20 cellular contexts compared by ENCODE assay signal in genomic region chr18:63881851-63882250, GRCh38. TPM values are rescaled to one million over a fixed set of nuclear protein-coding genes. Genes with fewer than 3 reads are reported as not detected.
DNase-seq lines count a peak whose midpoint lies in the region; ATAC-seq and TF ChIP-seq lines count a peak whose summit lies in the region.
"Had no signal": no experiment of that assay in that cellular context is flagged by ENCODE, and none has a peak within 500 bp of the region (broad histone marks: within the 10 kb centered on the region; RNA-seq: fewer than 3 reads in every experiment).

No MANE protein-coding gene starts in this region.

- CTCF ChIA-PET in PC-3 (lab: Charles Lee): no interaction called here

- no peak overlapping the region for H3K27ac Mint-ChIP-seq in activated naive CD8-positive, alpha-beta T cell treated with anti-CD3 and anti-CD28 coated beads, Interleukin-2, amount 50 U/mL, for 24 hours
- no peak overlapping the region for H3K27ac Mint-ChIP-seq in activated naive CD8-positive, alpha-beta T cell treated with anti-CD3 and anti-CD28 coated beads for 36 hours
- H3K27ac Mint-ChIP-seq in stimulated activated effector memory CD8-positive, alpha-beta T cell treated with anti-CD3 and anti-CD28 coated beads, Interleukin-12 subunit alpha, Interleukin-12 subunit beta, amount 100 ng/mL, for 72 hours: no peak overlapping the region
- H3K27ac Mint-ChIP-seq: activated CD4-positive, alpha-beta T cell treated with anti-CD3 and anti-CD28 coated beads, Interleukin-2, amount 10 ng/mL, durations not matched to agents 7 days and 5 days; stimulated activated naive CD8-positive, alpha-beta T cell treated with anti-CD3 and anti-CD28 coated beads, Interleukin-15, Interleukin-2, amounts not matched to agents 100 ng/mL and 50 ng/mL, for 24 hours; T-helper 17 cell had no signal

- intact Hi-C loops in PC-3 (cut with micrococcal nuclease): no loop called here

- no peak overlapping the region for H3K4me3 ChIP-seq in PC-3 (ENCODE audit: low read length)
- no peak overlapping the region for H3K4me3 ChIP-seq in epithelial cell of esophagus (ENCODE audit: low read length)

- no peaks in the 10 kb centered on the region for H3K79me2 ChIP-seq in PC-3 (ENCODE audit: low read length)

- DNase-seq in activated naive CD8-positive, alpha-beta T cell treated with anti-CD3 and anti-CD28 coated beads, Interleukin-2, amount 50 U/mL, for 24 hours: no peak
- DNase-seq in activated naive CD8-positive, alpha-beta T cell treated with anti-CD3 and anti-CD28 coated beads for 36 hours: no peak
- peak; percentile 62 for DNase-seq in PC-3
- peak; percentile 92 for DNase-seq in epithelial cell of esophagus (ENCODE audit: low read depth)
- no peak for DNase-seq in stimulated activated effector memory CD8-positive, alpha-beta T cell treated with anti-CD3 and anti-CD28 coated beads, Interleukin-12 subunit alpha, Interleukin-12 subunit beta, amount 100 ng/mL, for 72 hours (ENCODE audit: low spot score in 2 of 2)
- DNase-seq in left lobe of liver (ENCODE audit: low spot score): no peak
- DNase-seq: activated CD4-positive, alpha-beta T cell treated with anti-CD3 and anti-CD28 coated beads, Interleukin-2, amount 10 ng/mL, durations not matched to agents 7 days and 5 days; effector CD8-positive, alpha-beta T cell; H7; Kasumi-1; NCI-H187 treated with DMSO at 0.1 percent for 48 hours; NCI-H526 treated with DMSO at 0.1 percent for 48 hours; RPMI8226; T-helper 17 cell had no signal

- H3K4me3 Mint-ChIP-seq in activated naive CD8-positive, alpha-beta T cell treated with anti-CD3 and anti-CD28 coated beads, Interleukin-2, amount 50 U/mL, for 24 hours: no peak overlapping the region
- no peak overlapping the region for H3K4me3 Mint-ChIP-seq in activated naive CD8-positive, alpha-beta T cell treated with anti-CD3 and anti-CD28 coated beads for 36 hours
- H3K4me3 Mint-ChIP-seq in stimulated activated effector memory CD8-positive, alpha-beta T cell treated with anti-CD3 and anti-CD28 coated beads, Interleukin-12 subunit alpha, Interleukin-12 subunit beta, amount 100 ng/mL, for 72 hours: no peak overlapping the region
- H3K4me3 Mint-ChIP-seq: activated CD4-positive, alpha-beta T cell treated with anti-CD3 and anti-CD28 coated beads, Interleukin-2, amount 10 ng/mL, durations not matched to agents 7 days and 5 days; stimulated activated naive CD8-positive, alpha-beta T cell treated with anti-CD3 and anti-CD28 coated beads, Interleukin-15, Interleukin-2, amounts not matched to agents 100 ng/mL and 50 ng/mL, for 24 hours; T-helper 17 cell had no signal

- H3K9me3 ChIP-seq in PC-3 (ENCODE audit: low read length): no peaks in the 10 kb centered on the region

- H3K36me3 ChIP-seq in PC-3 (ENCODE audit: low read depth, low read length): no peaks in the 10 kb centered on the region

- no peaks in the 10 kb centered on the region for H3K36me3 Mint-ChIP-seq in activated naive CD8-positive, alpha-beta T cell treated with anti-CD3 and anti-CD28 coated beads, Interleukin-2, amount 50 U/mL, for 24 hours (ENCODE audit: low read depth)
- H3K36me3 Mint-ChIP-seq in activated naive CD8-positive, alpha-beta T cell treated with anti-CD3 and anti-CD28 coated beads for 36 hours: no peaks in the 10 kb centered on the region
- no peaks in the 10 kb centered on the region for H3K36me3 Mint-ChIP-seq in stimulated activated effector memory CD8-positive, alpha-beta T cell treated with anti-CD3 and anti-CD28 coated beads, Interleukin-12 subunit alpha, Interleukin-12 subunit beta, amount 100 ng/mL, for 72 hours

- peaks cover 7% of the 10 kb centered on the region for H3K4me1 Mint-ChIP-seq in activated naive CD8-positive, alpha-beta T cell treated with anti-CD3 and anti-CD28 coated beads, Interleukin-2, amount 50 U/mL, for 24 hours
- no peaks in the 10 kb centered on the region for H3K4me1 Mint-ChIP-seq in activated naive CD8-positive, alpha-beta T cell treated with anti-CD3 and anti-CD28 coated beads for 36 hours
- H3K4me1 Mint-ChIP-seq in stimulated activated effector memory CD8-positive, alpha-beta T cell treated with anti-CD3 and anti-CD28 coated beads, Interleukin-12 subunit alpha, Interleukin-12 subunit beta, amount 100 ng/mL, for 72 hours: peaks cover 8% of the 10 kb centered on the region
- H3K4me1 Mint-ChIP-seq: activated CD4-positive, alpha-beta T cell treated with anti-CD3 and anti-CD28 coated beads, Interleukin-2, amount 10 ng/mL, durations not matched to agents 7 days and 5 days; T-helper 17 cell had no signal

- no peak for TF ChIP-seq CTCF in PC-3 (conservative IDR thresholded peaks at IDR 0.05; ENCODE audit: low read depth, low read length)
- TF ChIP-seq CTCF in epithelial cell of esophagus (IDR thresholded peaks at IDR 0.05; ENCODE audit: insufficient read depth, low read depth, low read length, missing control alignments): no peak

- H3K9me2 ChIP-seq in PC-3 (replicated peaks; ENCODE audit: low read length): no peaks in the 10 kb centered on the region

- H3K9ac ChIP-seq in PC-3 (ENCODE audit: low read length): peak overlapping the region; percentile 35; the same call in 1 of the 2 replicates

- H3K4me2 ChIP-seq in PC-3 (ENCODE audit: low read length): peak overlapping the region; percentile 61

- peak overlapping the region; percentile 87 for H3K27ac ChIP-seq in PC-3 (ENCODE audit: low read length)

- peaks cover 26% of the 10 kb centered on the region for H3K4me1 ChIP-seq in PC-3 (ENCODE audit: insufficient read depth, low read length)

- H4K20me1 ChIP-seq in PC-3 (ENCODE audit: low read length): no peaks in the 10 kb centered on the region

- peaks cover 2% of the 10 kb centered on the region for H3F3A ChIP-seq in PC-3 (ENCODE audit: low read length, unreplicated experiment)

- peak; percentile 61 for ATAC-seq in activated naive CD8-positive, alpha-beta T cell treated with anti-CD3 and anti-CD28 coated beads, Interleukin-2, amount 50 U/mL, for 24 hours
- ATAC-seq in PC-3 (peak; percentile 37), left lobe of liver (no peak), GM18909 (IDR thresholded peaks at IDR 0.05; ENCODE audit: poor library complexity, unreplicated experiment) (no peak), GM21367 (IDR thresholded peaks at IDR 0.05; ENCODE audit: unreplicated experiment) (no peak)
- peak; percentile 77 for ATAC-seq in stimulated activated effector memory CD8-positive, alpha-beta T cell treated with anti-CD3 and anti-CD28 coated beads, Interleukin-12 subunit alpha, Interleukin-12 subunit beta, amount 100 ng/mL, for 72 hours
- ATAC-seq: T-helper 17 cell had no signal

- no peak overlapping the region for H2AFZ ChIP-seq in PC-3 (ENCODE audit: low read length)

- no TSS peak for BruUV-seq in PC-3 (replicated peaks; lab: Mats Ljungman, UMichigan)

- H3K9me3 Mint-ChIP-seq in activated naive CD8-positive, alpha-beta T cell treated with anti-CD3 and anti-CD28 coated beads, Interleukin-2, amount 50 U/mL, for 24 hours: no peaks in the 10 kb centered on the region
- no peaks in the 10 kb centered on the region for H3K9me3 Mint-ChIP-seq in activated naive CD8-positive, alpha-beta T cell treated with anti-CD3 and anti-CD28 coated beads for 36 hours
- H3K9me3 Mint-ChIP-seq in stimulated activated effector memory CD8-positive, alpha-beta T cell treated with anti-CD3 and anti-CD28 coated beads, Interleukin-12 subunit alpha, Interleukin-12 subunit beta, amount 100 ng/mL, for 72 hours: no peaks in the 10 kb centered on the region
- H3K9me3 Mint-ChIP-seq: activated CD4-positive, alpha-beta T cell treated with anti-CD3 and anti-CD28 coated beads, Interleukin-2, amount 10 ng/mL, durations not matched to agents 7 days and 5 days had no signal

- POLR2A ChIA-PET in PC-3 (lab: Charles Lee; ENCODE audit: unreplicated experiment): no interaction called here

- H3K27me3 ChIP-seq in PC-3 (ENCODE audit: low read length): no peaks in the 10 kb centered on the region

- H3K27me3 Mint-ChIP-seq in activated naive CD8-positive, alpha-beta T cell treated with anti-CD3 and anti-CD28 coated beads, Interleukin-2, amount 50 U/mL, for 24 hours: peaks cover 11% of the 10 kb centered on the region
- peaks cover 17% of the 10 kb centered on the region for H3K27me3 Mint-ChIP-seq in activated naive CD8-positive, alpha-beta T cell treated with anti-CD3 and anti-CD28 coated beads for 36 hours

RNA-seq across cellular contexts. Expression of gene SERPINB2, which starts 5.7 kb away (rescaled TPM):
- total RNA-seq in activated naive CD8-positive, alpha-beta T cell treated with anti-CD3 and anti-CD28 coated beads for 36 hours: not detected
- 5.8 and 9.9 TPM in 2 replicates for total RNA-seq in PC-3 (2014; rRNA removed)
- total RNA-seq in left lobe of liver: not detected
- total RNA-seq: activated CD4-positive, alpha-beta T cell treated with anti-CD3 and anti-CD28 coated beads, Interleukin-2, amount 10 ng/mL, durations not matched to agents 7 days and 5 days; H7; osteocyte had no signal

RNA-seq across cellular contexts. Expression of gene SERPINB10, which starts 25.9 kb away (rescaled TPM):
- total RNA-seq in activated naive CD8-positive, alpha-beta T cell treated with anti-CD3 and anti-CD28 coated beads for 36 hours: under 1 TPM in 1 of 2 experiments, not detected in 1; 0.14 TPM
- total RNA-seq in PC-3 (2014; rRNA removed) (0.69 TPM in 1 of 2 replicates, not detected in the other), left lobe of liver (not detected)
- total RNA-seq: activated CD4-positive, alpha-beta T cell treated with anti-CD3 and anti-CD28 coated beads, Interleukin-2, amount 10 ng/mL, durations not matched to agents 7 days and 5 days; glomerular endothelial cell; H7; kidney epithelial cell; osteocyte; T-helper 17 cell had no signal

Comparison
In these comparisons a context has a peak if more than half of its experiments do, and no peak if none do; other contexts are left out.
1. ATAC-seq: peak in activated naive CD8-positive, alpha-beta T cell treated with anti-CD3 and anti-CD28 coated beads, Interleukin-2, amount 50 U/mL, for 24 hours (single experiment), PC-3 (single experiment) and stimulated activated effector memory CD8-positive, alpha-beta T cell treated with anti-CD3 and anti-CD28 coated beads, Interleukin-12 subunit alpha, Interleukin-12 subunit beta, amount 100 ng/mL, for 72 hours (single experiment); none in left lobe of liver (single experiment), GM18909 (single experiment) and GM21367 (single experiment).
2. DNase-seq: peak in PC-3 (single experiment) and epithelial cell of esophagus (single experiment); none in activated naive CD8-positive, alpha-beta T cell treated with anti-CD3 and anti-CD28 coated beads, Interleukin-2, amount 50 U/mL, for 24 hours (single experiment), activated naive CD8-positive, alpha-beta T cell treated with anti-CD3 and anti-CD28 coated beads for 36 hours (single experiment), stimulated activated effector memory CD8-positive, alpha-beta T cell treated with anti-CD3 and anti-CD28 coated beads, Interleukin-12 subunit alpha, Interleukin-12 subunit beta, amount 100 ng/mL, for 72 hours (0 of 2) and left lobe of liver (single experiment).